Comparison of ENCODE assay signal across 1 cellular context in the genomic region with DNA sequence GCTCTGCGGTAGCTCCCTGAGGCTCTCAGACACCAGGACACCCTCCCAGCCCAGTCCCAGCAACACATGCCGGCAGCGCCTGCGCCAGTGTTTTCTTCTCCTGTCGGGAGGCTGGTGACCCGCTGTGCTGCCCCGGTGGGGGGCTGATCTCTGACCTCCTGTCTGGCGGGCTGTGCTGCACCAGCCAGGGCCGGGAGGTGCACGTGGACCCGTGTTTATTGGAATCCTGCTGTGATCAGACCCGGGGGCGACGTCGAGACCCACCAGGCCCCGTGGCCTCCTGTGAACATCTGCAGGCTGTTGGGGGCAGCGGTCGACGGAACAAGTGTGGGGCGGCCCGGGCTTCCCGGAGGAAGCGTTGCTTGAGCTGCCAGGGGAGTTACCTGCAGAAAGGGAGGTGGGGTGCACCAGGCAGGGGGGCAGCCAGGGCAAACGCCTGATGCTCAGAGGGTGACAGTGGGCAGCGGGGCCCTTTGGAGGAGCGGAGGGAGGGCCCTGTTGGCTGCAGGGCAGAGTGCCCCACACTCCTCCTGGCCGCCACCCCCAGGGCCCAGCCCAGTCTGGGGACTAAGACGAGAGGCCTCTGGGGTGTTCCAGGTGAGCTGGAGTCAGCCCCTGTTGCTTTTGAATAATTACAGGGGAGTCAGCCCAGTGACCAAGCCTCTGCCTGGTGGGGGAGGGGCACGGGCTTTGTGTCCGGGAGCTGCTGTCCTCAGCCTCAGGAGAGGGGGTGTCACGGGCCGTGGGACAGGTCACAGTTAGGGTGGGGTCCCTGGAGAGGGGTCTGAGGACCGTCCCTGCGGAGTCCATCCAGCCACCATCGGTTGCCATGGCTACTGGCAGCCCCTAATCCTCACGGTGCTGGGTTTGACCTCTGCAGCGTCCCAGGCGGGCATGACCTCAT.
TF ChIP-seq lines count a peak whose summit lies in the region.

No MANE protein-coding gene starts in this region.

TF ChIP-seq in H1, 55 proteins besides CTCF, POLR2A, EP300 and RAD21:
- TF ChIP-seq GABPA (IDR thresholded peaks at IDR 0.05; ENCODE audit: borderline replicate concordance, insufficient read depth, low read length) (0 out of 2 replicates have a peak, but pooled peaks have one; percentile 11), RFX5 (IDR thresholded peaks at IDR 0.05; ENCODE audit: borderline replicate concordance, low read depth, low read length) (no peak)
